In genomic region chr22:31957970-31958594, GRCh38 we compare ENCODE assay signal across 12 cellular contexts.
"Had no signal": no experiment of that assay in that cellular context is flagged by ENCODE, and none has a peak within 500 bp of the region (broad histone marks: within the 10 kb centered on the region; RNA-seq: fewer than 3 reads in every experiment).

No MANE protein-coding gene starts in this region.

- H3K9me3 ChIP-seq: sigmoid colon, thoracic aorta had no signal

- H3K27me3 ChIP-seq: sigmoid colon had no signal

- H3K4me3 Mint-ChIP-seq: activated T-helper 1 cell treated with anti-CD3 and anti-CD28 coated beads, Interleukin-12 subunit alpha, Interleukin-12 subunit beta, Interleukin-2, Interleukin-4 antibody, amounts not matched to agents 30 ng/mL and 10 ng/mL and 1 ng/mL, durations not matched to agents 14 hours and 24 hours and 36 hours; dendritic cell treated with granulocyte-macrophage colony-stimulating factor and Interleukin-4, amounts not matched to agents 40 ng/mL and 50 ng/mL, for 4 days; endodermal cell; naive B cell; stimulated activated naive CD8-positive, alpha-beta T cell treated with anti-CD3 and anti-CD28 coated beads, Interleukin-15, amount 100 ng/mL, for 72 hours had no signal

- ATAC-seq: stimulated activated naive CD8-positive, alpha-beta T cell treated with anti-CD3 and anti-CD28 coated beads, Interleukin-15, amount 100 ng/mL, for 72 hours had no signal

- H3K4me3 ChIP-seq: sigmoid colon, thoracic aorta had no signal

- H3K27me3 Mint-ChIP-seq: dendritic cell treated with granulocyte-macrophage colony-stimulating factor and Interleukin-4, amounts not matched to agents 40 ng/mL and 50 ng/mL, for 4 days; naive B cell; stimulated activated naive CD8-positive, alpha-beta T cell treated with anti-CD3 and anti-CD28 coated beads, Interleukin-15, amount 100 ng/mL, for 72 hours had no signal

- H3K27ac ChIP-seq: sigmoid colon, thoracic aorta had no signal

- DNase-seq: activated CD8-positive, alpha-beta memory T cell treated with anti-CD3 and anti-CD28 coated beads, Interleukin-2, amount 50 U/mL, for 4 hours; endodermal cell; hippocampal formation; kidney glomerular epithelial cell; naive B cell; sigmoid colon; stimulated activated CD4-positive, alpha-beta T cell treated with anti-CD3 and anti-CD28 coated beads, Interleukin-12 subunit alpha, Interleukin-12 subunit beta, amount 100 ng/mL, for 4 hours; stimulated activated CD4-positive, alpha-beta T cell treated with anti-CD3 and anti-CD28 coated beads, Interleukin-2, amount 100 ng/mL, for 48 hours; stimulated activated naive CD8-positive, alpha-beta T cell treated with anti-CD3 and anti-CD28 coated beads, Interleukin-15, amount 100 ng/mL, for 72 hours had no signal

- H3K27ac Mint-ChIP-seq: activated T-helper 1 cell treated with anti-CD3 and anti-CD28 coated beads, Interleukin-12 subunit alpha, Interleukin-12 subunit beta, Interleukin-2, Interleukin-4 antibody, amounts not matched to agents 30 ng/mL and 10 ng/mL and 1 ng/mL, durations not matched to agents 14 hours and 24 hours and 36 hours; dendritic cell treated with granulocyte-macrophage colony-stimulating factor and Interleukin-4, amounts not matched to agents 40 ng/mL and 50 ng/mL, for 4 days; endodermal cell; stimulated activated naive CD8-positive, alpha-beta T cell treated with anti-CD3 and anti-CD28 coated beads, Interleukin-15, amount 100 ng/mL, for 72 hours had no signal

- H3K9me3 Mint-ChIP-seq: activated T-helper 1 cell treated with anti-CD3 and anti-CD28 coated beads, Interleukin-12 subunit alpha, Interleukin-12 subunit beta, Interleukin-2, Interleukin-4 antibody, amounts not matched to agents 30 ng/mL and 10 ng/mL and 1 ng/mL, durations not matched to agents 14 hours and 24 hours and 36 hours; dendritic cell treated with granulocyte-macrophage colony-stimulating factor and Interleukin-4, amounts not matched to agents 40 ng/mL and 50 ng/mL, for 4 days; endodermal cell; naive B cell; stimulated activated naive CD8-positive, alpha-beta T cell treated with anti-CD3 and anti-CD28 coated beads, Interleukin-15, amount 100 ng/mL, for 72 hours had no signal
